8 cellular contexts compared by ENCODE assay signal in genomic region chr14:67359319-67359774, GRCh38. TPM values are rescaled to one million over a fixed set of nuclear protein-coding genes. Genes with fewer than 3 reads are reported as not detected.
DNase-seq lines count a peak whose midpoint lies in the region; ATAC-seq and TF ChIP-seq lines count a peak whose summit lies in the region.

No MANE protein-coding gene starts in this region.

- H3K27me3 Mint-ChIP-seq in activated naive CD4-positive, alpha-beta T cell treated with anti-CD3 and anti-CD28 coated beads for 36 hours (ENCODE audit: low read depth): no peaks in the 10 kb centered on the region

- peaks cover 58% of the 10 kb centered on the region for H3K4me1 Mint-ChIP-seq in activated naive CD4-positive, alpha-beta T cell treated with anti-CD3 and anti-CD28 coated beads for 36 hours (ENCODE audit: low read depth)

- POLR2A ChIA-PET in PC-3 (lab: Charles Lee; ENCODE audit: unreplicated experiment): interaction anchor here (0.6 to 0.9 kb wide), 8 partner anchors 8 to 790 kb away, joined by 3 to 6 read pairs (median 4); partner anchors contain the start of gene PIGH

- no peak for DNase-seq in activated naive CD4-positive, alpha-beta T cell treated with anti-CD3 and anti-CD28 coated beads for 36 hours
- DNase-seq in activated naive CD4-positive, alpha-beta T cell treated with Interleukin-2 at 50 U/mL for 16 hours: no peak
- DNase-seq in PC-3 (peak; percentile 57), inferior parietal cortex (ENCODE audit: extremely low spot score) (no peak), G401 (ENCODE audit: low spot score) (no peak)
- DNase-seq in activated CD4-positive, CD25-positive, alpha-beta regulatory T cell (lab: John Stamatoyannopoulos, UW): no peak

- WGBS in ectodermal cell, 2 experiments: 0 to 1% methylated on average over 28 of the region's 28 CpGs

- H3K27me3 ChIP-seq in PC-3 (ENCODE audit: low read length) (no peaks in the 10 kb centered on the region), ectodermal cell (ENCODE audit: control insufficient read depth, insufficient read depth, low read length, poor library complexity, severe bottlenecking) (no peaks in the 10 kb centered on the region), mucosa of rectum (ENCODE audit: control insufficient read depth in 2 of 2, insufficient read depth in 2 of 2, low read length in 2 of 2) (no peaks in the 10 kb centered on the region)

- peak overlapping the region; percentile 60 for H2AFZ ChIP-seq in PC-3 (ENCODE audit: low read length)

- peaks cover 45% of the 10 kb centered on the region for H4K20me1 ChIP-seq in PC-3 (ENCODE audit: low read length)

- H3K9ac ChIP-seq in PC-3 (ENCODE audit: low read length): peak overlapping the region; percentile 91
- H3K9ac ChIP-seq in mucosa of rectum (ENCODE audit: low read depth in 1 of 2, low read length in 2 of 2): peak overlapping the region; percentile 83 to 95

- peak overlapping the region; percentile 88 for H3K4me2 ChIP-seq in PC-3 (ENCODE audit: low read length)

- H3K9me3 Mint-ChIP-seq in activated naive CD4-positive, alpha-beta T cell treated with anti-CD3 and anti-CD28 coated beads for 36 hours: no peaks in the 10 kb centered on the region

- H3K27ac ChIP-seq in PC-3 (ENCODE audit: low read length) (peak overlapping the region; percentile 70), ectodermal cell (ENCODE audit: insufficient read depth, low read depth, low read length, poor library complexity, severe bottlenecking) (peak overlapping the region; percentile 9), mucosa of rectum (ENCODE audit: low read depth in 2 of 2, low read length in 2 of 2) (peak overlapping the region; percentile 78 to 97)

- TSS peak; percentile 63 for BruUV-seq in PC-3 (replicated peaks; lab: Mats Ljungman, UMichigan)

- peaks cover 93% of the 10 kb centered on the region for H3K79me2 ChIP-seq in PC-3 (ENCODE audit: low read length)

- no peaks in the 10 kb centered on the region for H3K9me2 ChIP-seq in PC-3 (replicated peaks; ENCODE audit: low read length)

- TF ChIP-seq CTCF in PC-3 (conservative IDR thresholded peaks at IDR 0.05; ENCODE audit: low read depth, low read length): no peak

- no peaks in the 10 kb centered on the region for H3K9me3 ChIP-seq in PC-3 (ENCODE audit: low read length)
- H3K9me3 ChIP-seq in ectodermal cell (ENCODE audit: control insufficient read depth, low read length): no peaks in the 10 kb centered on the region
- no peaks in the 10 kb centered on the region for H3K9me3 ChIP-seq in mucosa of rectum (ENCODE audit: control insufficient read depth in 2 of 2, low read length in 2 of 2)

- CTCF ChIA-PET in activated naive CD4-positive, alpha-beta T cell treated with anti-CD3 and anti-CD28 coated beads for 36 hours (lab: Charles Lee): interaction anchor here (0.6 to 1.9 kb wide), 15 partner anchors 9 to 860 kb away, joined by 3 to 11 read pairs (median 5); partner anchors contain the start of gene PALS1
- CTCF ChIA-PET in PC-3 (lab: Charles Lee): interaction anchor here (0.6 to 1.3 kb wide), 14 partner anchors 10 to 1451 kb away, joined by 3 to 7 read pairs (median 4); no protein-coding TSS in a partner anchor

- peak; percentile 23 for ATAC-seq in PC-3

- H3K36me3 ChIP-seq in PC-3 (ENCODE audit: low read depth, low read length) (peaks cover 10% of the 10 kb centered on the region), ectodermal cell (ENCODE audit: control insufficient read depth, insufficient read depth, low read length) (no peaks in the 10 kb centered on the region), mucosa of rectum (ENCODE audit: control insufficient read depth in 2 of 2, insufficient read depth in 2 of 2, low read length in 2 of 2) (peaks cover 0 to 3% of the 10 kb centered on the region in 2 donors)

- in situ Hi-C loops in G401 (cut with HindIII; ENCODE audit: low sequenced_read_pairs): no loop called here

- peak overlapping the region; percentile 95 for H3K27ac Mint-ChIP-seq in activated naive CD4-positive, alpha-beta T cell treated with anti-CD3 and anti-CD28 coated beads for 36 hours

- intact Hi-C loops in activated naive CD4-positive, alpha-beta T cell treated with anti-CD3 and anti-CD28 coated beads for 36 hours (cut with micrococcal nuclease): loop anchor here (1.0 to 5.0 kb wide), 3 partner anchors 173 to 457 kb away; partner anchors contain the start of genes PLEKHH1, VTI1B and ZFYVE26
- intact Hi-C loops in PC-3 (cut with micrococcal nuclease): loop anchor here (1.0 to 2.0 kb wide), 3 partner anchors 118 to 336 kb away; partner anchors contain the start of genes PALS1 and RDH11

- H3K36me3 Mint-ChIP-seq in activated naive CD4-positive, alpha-beta T cell treated with anti-CD3 and anti-CD28 coated beads for 36 hours (ENCODE audit: low read depth): peaks cover 12% of the 10 kb centered on the region

- H3K4me1 ChIP-seq in PC-3 (ENCODE audit: insufficient read depth, low read length) (peaks cover 40% of the 10 kb centered on the region), ectodermal cell (ENCODE audit: control insufficient read depth, insufficient read depth, low read length) (peaks cover 22% of the 10 kb centered on the region), mucosa of rectum (ENCODE audit: control insufficient read depth in 2 of 2, insufficient read depth in 2 of 2, low read length in 2 of 2) (peaks cover 17 to 19% of the 10 kb centered on the region in 2 donors)

- peak overlapping the region; percentile 98 for H3K4me3 Mint-ChIP-seq in activated naive CD4-positive, alpha-beta T cell treated with anti-CD3 and anti-CD28 coated beads for 36 hours

- H3K4me3 ChIP-seq in PC-3 (ENCODE audit: low read length) (peak overlapping the region; percentile 83), ectodermal cell (ENCODE audit: insufficient read depth, low read depth, low read length) (peak overlapping the region; percentile 61), mucosa of rectum (ENCODE audit: low read length in 2 of 2) (peak overlapping the region; percentile 85 to 99)

- H3F3A ChIP-seq in PC-3 (ENCODE audit: low read length, unreplicated experiment): no peaks in the 10 kb centered on the region

RNA-seq across cellular contexts. Expression of gene ATP6V1D, which starts 0.3 kb away (rescaled TPM):
- total RNA-seq in activated naive CD4-positive, alpha-beta T cell treated with anti-CD3 and anti-CD28 coated beads for 36 hours: 10 to 100 TPM; 16.5 to 19.9 TPM
- total RNA-seq in PC-3 (2014; rRNA removed): 69.6 and 85.9 TPM in 2 replicates
- 96.4 TPM for polyA plus RNA-seq in ectodermal cell (2013, experiment 1 of 4)
- polyA plus RNA-seq in ectodermal cell (2013, experiment 2 of 4): 97.7 TPM
- 69.6 TPM for polyA plus RNA-seq in ectodermal cell (2013, experiment 3 of 4)
- 78.9 TPM for polyA plus RNA-seq in ectodermal cell (2013, experiment 4 of 4)
- total RNA-seq in G401 (2014; rRNA removed; shearing (Covaris generic)): 158 and 168 TPM in 2 replicates

RNA-seq across cellular contexts. Expression of gene EIF2S1, which starts 0.8 kb away (rescaled TPM):
- total RNA-seq in activated naive CD4-positive, alpha-beta T cell treated with anti-CD3 and anti-CD28 coated beads for 36 hours: 100 to 1,000 TPM; 186 to 196 TPM
- total RNA-seq in PC-3 (2014; rRNA removed): 345 and 415 TPM in 2 replicates
- 146 TPM for polyA plus RNA-seq in ectodermal cell (2013, experiment 1 of 4)
- 119 TPM for polyA plus RNA-seq in ectodermal cell (2013, experiment 2 of 4)
- polyA plus RNA-seq in ectodermal cell (2013, experiment 3 of 4): 80.1 TPM
- polyA plus RNA-seq in ectodermal cell (2013, experiment 4 of 4): 84.0 TPM
- total RNA-seq in G401 (2014; rRNA removed; shearing (Covaris generic)): 347 and 407 TPM in 2 replicates

RNA-seq across cellular contexts. Expression of gene PLEK2, which starts 52.6 kb away (rescaled TPM):
- 1 to 10 TPM; 2.2 to 3.2 TPM for total RNA-seq in activated naive CD4-positive, alpha-beta T cell treated with anti-CD3 and anti-CD28 coated beads for 36 hours
- 48.0 and 57.2 TPM in 2 replicates for total RNA-seq in PC-3 (2014; rRNA removed)
- polyA plus RNA-seq in ectodermal cell (2013, experiment 1 of 4): 0.70 TPM
- 0.21 TPM for polyA plus RNA-seq in ectodermal cell (2013, experiment 2 of 4)
- 0.53 TPM for polyA plus RNA-seq in ectodermal cell (2013, experiment 3 of 4)
- polyA plus RNA-seq in ectodermal cell (2013, experiment 4 of 4): 0.49 TPM
- total RNA-seq in G401 (2014; rRNA removed; shearing (Covaris generic)): 0.80 and 1.3 TPM in 2 replicates

Comparison
In these comparisons a context has a peak if more than half of its experiments do, and no peak if none do; other contexts are left out.
1. H3K27ac ChIP-seq: peak in every context shown above with its lines; median percentile 88 in mucosa of rectum; 70 in PC-3; 9 in ectodermal cell.
2. RNA of gene PLEK2, which starts 52.6 kb away (total RNA-seq): 48.0 to 57.2 TPM in PC-3; 2.2 to 3.2 TPM in activated naive CD4-positive, alpha-beta T cell treated with anti-CD3 and anti-CD28 coated beads for 36 hours and 0.80 to 1.3 TPM in G401; every median in the first group is over 10 times any median in the second.
3. Peak in every context shown above with its lines, with median percentiles within 50 percentile points of each other: H3K4me3 ChIP-seq.